21 cellular contexts compared by ENCODE assay signal in genomic region chrX:11434607-11435006, GRCh38.
"Had no signal": no experiment of that assay in that cellular context is flagged by ENCODE, and none has a peak within 500 bp of the region (broad histone marks: within the 10 kb centered on the region; RNA-seq: fewer than 3 reads in every experiment).

No MANE protein-coding gene starts in this region.

- H3K4me1 ChIP-seq: SJSA1 had no signal

- ATAC-seq: activated CD8-positive, alpha-beta memory T cell treated with anti-CD3 and anti-CD28 coated beads, Interleukin-2, amount 10 ng/mL, durations not matched to agents 7 days and 5 days; activated naive CD4-positive, alpha-beta T cell treated with anti-CD3 and anti-CD28 coated beads, Interleukin-2, amount 50 U/mL, for 72 hours; activated naive CD8-positive, alpha-beta T cell treated with anti-CD3 and anti-CD28 coated beads, Interleukin-2, amount 50 U/mL, for 24 hours; PC-3 had no signal

- H3K27ac ChIP-seq: SJSA1 had no signal

- H3K9me3 ChIP-seq: SJSA1 had no signal

- H3K4me3 ChIP-seq: SJSA1 had no signal

- DNase-seq: activated B cell treated with CpG ODN at 0.5 μM for 24 hours; activated CD4-positive, alpha-beta T cell treated with anti-CD3 and anti-CD28 coated beads for 1 hour; activated CD4-positive, alpha-beta T cell treated with anti-CD3 and anti-CD28 coated beads, Interleukin-2, amount 10 ng/mL, durations not matched to agents 24 days and 14 days; activated CD4-positive, alpha-beta T cell treated with anti-CD3 and anti-CD28 coated beads, Interleukin-2, amount 50 U/mL, for 48 hours; activated CD8-positive, alpha-beta memory T cell treated with anti-CD3 and anti-CD28 coated beads, Interleukin-2, amount 10 ng/mL, durations not matched to agents 7 days and 5 days; activated effector memory CD4-positive, alpha-beta T cell treated with anti-CD3 and anti-CD28 coated beads, Interleukin-2, amount 50 U/mL, for 16 hours; activated naive CD4-positive, alpha-beta T cell treated with Interleukin-2 at 50 U/mL for 16 hours; activated naive CD8-positive, alpha-beta T cell treated with anti-CD3 and anti-CD28 coated beads, Interleukin-2, amount 50 U/mL, for 24 hours; activated T-cell treated with anti-CD3 and anti-CD28 coated beads, Interleukin-2, amount 50 U/mL, for 24 hours; amygdala; Karpas-422; MM.1S; NCI-H1105; NCI-H1436; NCI-H1694 treated with DMSO at 0.1 percent for 48 hours; NCI-H2029 treated with DMSO at 0.1 percent for 48 hours; NCI-H510A treated with DMSO at 0.1 percent for 48 hours; PC-3; SHP77 had no signal

- H3K36me3 ChIP-seq: SJSA1 had no signal

- H3K27me3 ChIP-seq: SJSA1 had no signal
